9 cellular contexts compared by ENCODE assay signal in the genomic region with DNA sequence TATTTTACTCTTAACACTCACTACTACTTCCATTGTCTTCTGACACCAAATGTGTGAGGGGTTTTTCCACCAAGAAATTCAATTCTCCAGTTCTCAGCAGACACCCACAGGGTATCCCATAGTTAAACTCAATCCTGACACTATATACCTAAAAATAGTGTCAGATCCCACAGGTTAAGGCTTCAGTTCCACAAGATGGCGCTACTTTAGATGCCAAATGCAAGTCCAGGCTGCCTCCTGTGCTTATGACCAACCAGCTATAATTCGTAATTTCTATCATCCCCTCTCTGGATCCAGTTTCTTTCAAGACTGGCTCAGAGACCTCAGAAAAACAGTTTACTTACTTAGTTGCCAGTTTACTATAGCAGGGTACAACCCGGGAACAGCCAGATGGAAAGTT.
DNase-seq lines count a peak whose midpoint lies in the region; TF ChIP-seq lines count a peak whose summit lies in the region.
"Had no signal": no experiment of that assay in that cellular context is flagged by ENCODE, and none has a peak within 500 bp of the region (broad histone marks: within the 10 kb centered on the region; RNA-seq: fewer than 3 reads in every experiment).

No MANE protein-coding gene starts in this region.

- H2BK5ac ChIP-seq in trophoblast cell (ENCODE audit: low read depth, low read length, poor library complexity), result no peak overlapping the region

- no peaks in the 10 kb centered on the region for H3K27me3 ChIP-seq in trophoblast cell (ENCODE audit: insufficient read depth, low read length)
- no peaks in the 10 kb centered on the region for H3K27me3 ChIP-seq in stomach

- H3K18ac ChIP-seq in trophoblast cell (ENCODE audit: low read length), result no peak overlapping the region

- no peak for TF ChIP-seq POLR2A in stomach (IDR thresholded peaks at IDR 0.05)

- H3K27ac ChIP-seq in trophoblast cell (ENCODE audit: low read depth, low read length), result no peak overlapping the region
- H3K27ac ChIP-seq in stomach, result no peak overlapping the region

- H4K91ac ChIP-seq in trophoblast cell (ENCODE audit: low read depth, low read length), result no peak overlapping the region

- H2AFZ ChIP-seq in trophoblast cell (ENCODE audit: insufficient read depth, low read length, poor library complexity), result no peak overlapping the region

- no peak overlapping the region for H4K12ac ChIP-seq in trophoblast cell (ENCODE audit: low read depth, low read length)

- no CpG with 5 or more reads among the region's 3 CpGs for WGBS in trophoblast cell (ENCODE audit: extremely low coverage, insufficient coverage, insufficient read length)
- 44 to 60% (median 49%) methylated on average over 3 of the region's 3 CpGs for WGBS in stomach, 5 donors

- no peaks in the 10 kb centered on the region for H3K79me1 ChIP-seq in trophoblast cell (ENCODE audit: low read length)

- intact Hi-C loops in stomach (cut with DNase I; ENCODE audit: low total_unique reads), result no loop called here

- H3K4me3 ChIP-seq in trophoblast cell (ENCODE audit: low read depth, low read length), result no peak overlapping the region
- no peak overlapping the region for H3K4me3 ChIP-seq in stomach

- H3K4me2 ChIP-seq in trophoblast cell (ENCODE audit: low read length), result no peak overlapping the region

- H3K4me1 ChIP-seq in trophoblast cell (ENCODE audit: control insufficient read depth in 1 of 2, insufficient read depth in 2 of 2, low read length in 2 of 2) (no peaks in the 10 kb centered on the region), stomach (no peaks in the 10 kb centered on the region)

- H2AK5ac ChIP-seq in trophoblast cell (ENCODE audit: low read length), result no peak overlapping the region

- no peak overlapping the region for H3K4ac ChIP-seq in trophoblast cell (ENCODE audit: low read depth, low read length)

- H3K36me3 ChIP-seq in trophoblast cell (ENCODE audit: control insufficient read depth in 1 of 2, insufficient read depth in 2 of 2, low read length in 2 of 2), result no peaks in the 10 kb centered on the region
- H3K36me3 ChIP-seq in stomach, result no peaks in the 10 kb centered on the region

- TF ChIP-seq CTCF in stomach (IDR thresholded peaks at IDR 0.05), result peak in 1 of 7 experiments; percentile 8

- no peak overlapping the region for H3K9ac ChIP-seq in trophoblast cell (ENCODE audit: low read length)

- no peak overlapping the region for H3K14ac ChIP-seq in trophoblast cell (ENCODE audit: low read length)

- DNase-seq in NCI-H1436 (lab: John Stamatoyannopoulos, UW) (peak; percentile 26), NCI-H1436 treated with DMSO at 0.1 percent for 48 hours (lab: John Stamatoyannopoulos, UW) (no peak), NCI-H748 treated with DMSO at 0.1 percent for 48 hours (lab: John Stamatoyannopoulos, UW) (peak; percentile 26), cerebellar cortex (ENCODE audit: low spot score) (peak; percentile 15), trophoblast cell (peak; percentile 4 to 44), stomach (no peak), NCI-H2196 (lab: John Stamatoyannopoulos, UW; ENCODE audit: unreplicated experiment) (no peak), AG08396 (ENCODE audit: low spot score) (no peak)
- DNase-seq: stimulated activated CD8-positive, alpha-beta memory T cell treated with anti-CD3 and anti-CD28 coated beads, Interleukin-4, amount 100 ng/mL, for 48 hours had no signal

- no peak overlapping the region for H2BK12ac ChIP-seq in trophoblast cell (ENCODE audit: low read length)

- no peak overlapping the region for H3K23ac ChIP-seq in trophoblast cell (ENCODE audit: low read length)

- no peak for TF ChIP-seq EP300 in stomach (IDR thresholded peaks at IDR 0.05)

- H3K9me3 ChIP-seq in trophoblast cell (ENCODE audit: insufficient read depth, low read depth, low read length) (no peaks in the 10 kb centered on the region), stomach (no peaks in the 10 kb centered on the region)

- H4K8ac ChIP-seq in trophoblast cell (ENCODE audit: low read depth, low read length), result no peak overlapping the region

- no peak overlapping the region for H2BK120ac ChIP-seq in trophoblast cell (ENCODE audit: insufficient read depth, low read length, poor library complexity)

- H3K79me2 ChIP-seq in trophoblast cell (ENCODE audit: control insufficient read depth, insufficient read depth, low read length, poor library complexity), result no peaks in the 10 kb centered on the region

Comparison
In these comparisons a context has a peak if more than half of its experiments do, and no peak if none do; other contexts are left out.
1. DNase-seq: peak in NCI-H1436 (single experiment), NCI-H748 treated with DMSO at 0.1 percent for 48 hours (single experiment), cerebellar cortex (single experiment) and trophoblast cell (2 of 2); none in NCI-H1436 treated with DMSO at 0.1 percent for 48 hours (single experiment), stomach (single experiment), NCI-H2196 (single experiment) and AG08396 (single experiment).